Comparison of ENCODE assay signal across 9 cellular contexts in the genomic region with DNA sequence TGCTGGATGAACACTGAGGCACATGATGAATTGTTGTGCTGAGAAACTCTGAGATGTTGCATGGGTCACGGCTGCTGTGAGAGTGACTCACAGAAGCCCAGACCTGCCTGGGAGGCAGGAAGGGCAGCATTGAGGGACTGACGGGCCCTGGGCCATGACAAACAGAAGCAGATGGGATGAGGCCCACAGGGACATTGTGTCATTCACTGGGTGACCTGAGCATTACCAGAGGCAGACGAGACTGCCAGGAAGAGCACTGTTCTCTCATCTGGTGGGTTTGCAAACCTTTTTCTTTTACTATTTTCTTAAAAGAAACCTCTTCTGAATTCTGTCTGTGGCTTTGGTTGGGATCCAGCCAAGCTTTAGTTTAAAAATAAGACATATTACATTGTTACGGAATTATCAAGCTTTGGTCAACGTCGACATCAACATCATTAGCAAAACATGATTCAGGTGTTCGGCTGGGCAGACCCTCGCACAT.
DNase-seq lines count a peak whose midpoint lies in the region; ATAC-seq, FAIRE-seq and TF ChIP-seq lines count a peak whose summit lies in the region.
"Had no signal": no experiment of that assay in that cellular context is flagged by ENCODE, and none has a peak within 500 bp of the region (broad histone marks: within the 10 kb centered on the region; RNA-seq: fewer than 3 reads in every experiment).

No MANE protein-coding gene starts in this region.

- peak; percentile 93 for FAIRE-seq in RCC 7860 (lab: Jason Lieb, UNC)
- FAIRE-seq: GM12891 had no signal

- TF ChIP-seq CTCF in omental fat pad (IDR thresholded peaks at IDR 0.05), result no peak

- peak; percentile 34 for ATAC-seq in omental fat pad (ENCODE audit: low FRiP score)
- no peak for ATAC-seq in activated CD4-positive, CD25-positive, alpha-beta regulatory T cell treated with anti-CD3 and anti-CD28 coated beads, Interleukin-2, amount 50 U/mL, for 24 hours
- no peak for ATAC-seq in HG03442 (IDR thresholded peaks at IDR 0.05; ENCODE audit: unreplicated experiment)

- DNase-seq in EL, result peak; percentile 98
- peak; percentile 93 for DNase-seq in RCC 7860 (ENCODE audit: low spot score)
- DNase-seq in fibroblast of peridontal ligament (ENCODE audit: extremely low read depth), result peak; percentile 86
- no peak for DNase-seq in omental fat pad (ENCODE audit: low spot score)
- no peak for DNase-seq in ecto neural progenitor cell (ENCODE audit: low spot score)
- DNase-seq in activated CD4-positive, alpha-beta T cell treated with anti-CD3 and anti-CD28 coated beads for 48 hours, result no peak

Comparison
In these comparisons a context has a peak if more than half of its experiments do, and no peak if none do; other contexts are left out.
1. DNase-seq: peak in EL (single experiment), RCC 7860 (single experiment) and fibroblast of peridontal ligament (single experiment); none in omental fat pad (single experiment), ecto neural progenitor cell (single experiment) and activated CD4-positive, alpha-beta T cell treated with anti-CD3 and anti-CD28 coated beads for 48 hours (single experiment).